ENCODE assay signal across 8 cellular contexts in the genomic region with DNA sequence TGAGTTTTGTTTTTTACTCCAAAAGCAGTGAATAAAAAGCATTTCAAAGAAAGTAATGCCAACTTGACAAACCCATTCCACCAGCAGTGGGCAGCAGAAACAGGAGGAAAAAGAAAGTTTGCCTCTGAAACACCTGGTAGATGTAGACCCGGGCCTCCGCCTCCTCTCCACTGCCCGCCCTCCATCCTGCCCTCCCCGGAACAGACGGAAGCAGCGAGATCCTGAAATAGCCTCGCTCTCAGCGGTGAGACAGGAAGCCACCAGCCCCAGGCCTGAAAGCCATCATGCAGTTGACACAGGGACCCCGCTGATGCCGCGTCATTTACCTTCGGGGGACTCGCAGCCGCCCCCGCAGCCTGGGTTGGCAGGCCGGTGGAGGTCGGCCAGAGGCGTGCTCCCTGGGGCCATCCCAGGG.
DNase-seq lines count a peak whose midpoint lies in the region; ATAC-seq and TF ChIP-seq lines count a peak whose summit lies in the region.

No MANE protein-coding gene starts in this region.

- peaks cover 22% of the 10 kb centered on the region for H3K4me1 Mint-ChIP-seq in activated T-cell treated with anti-CD3 and anti-CD28 coated beads, Interleukin-2, amount 50 U/mL, for 4 hours (ENCODE audit: low read depth)

- peak overlapping the region; percentile 67 for H3K4me3 Mint-ChIP-seq in activated T-cell treated with anti-CD3 and anti-CD28 coated beads, Interleukin-2, amount 50 U/mL, for 4 hours

- H3K36me3 ChIP-seq in iPS-20b (ENCODE audit: insufficient read depth, low read depth, low read length) (no peaks in the 10 kb centered on the region), prostate gland (no peaks in the 10 kb centered on the region)

- TF ChIP-seq CTCF in NB4 (IDR thresholded peaks at IDR 0.05; ENCODE audit: low read depth, low read length), result no peak
- TF ChIP-seq CTCF in prostate gland (IDR thresholded peaks at IDR 0.05), result no peak

- H3K36me3 Mint-ChIP-seq in activated T-cell treated with anti-CD3 and anti-CD28 coated beads, Interleukin-2, amount 50 U/mL, for 4 hours (ENCODE audit: insufficient read depth), result no peaks in the 10 kb centered on the region

- H3K9me3 ChIP-seq in iPS-20b (ENCODE audit: insufficient read depth, low read depth, low read length) (no peaks in the 10 kb centered on the region), prostate gland (no peaks in the 10 kb centered on the region)

- no peak for TF ChIP-seq POLR2A in NB4 (IDR thresholded peaks at IDR 0.05; ENCODE audit: extremely low read depth, insufficient read length)
- no peak for TF ChIP-seq POLR2A in prostate gland (IDR thresholded peaks at IDR 0.05)

- WGBS in prostate gland, result 17% methylated on average over 18 of the region's 18 CpGs

- no peaks in the 10 kb centered on the region for H3K27me3 Mint-ChIP-seq in activated T-cell treated with anti-CD3 and anti-CD28 coated beads, Interleukin-2, amount 50 U/mL, for 4 hours (ENCODE audit: low read depth)

- H3K9me3 Mint-ChIP-seq in activated T-cell treated with anti-CD3 and anti-CD28 coated beads, Interleukin-2, amount 50 U/mL, for 4 hours, result no peaks in the 10 kb centered on the region

- H3K4me3 ChIP-seq in NB4 (ENCODE audit: low read depth, low read length) (no peak overlapping the region), iPS-20b (ENCODE audit: low read length) (peak overlapping the region; percentile 24; the same call in 1 of the 2 replicates), prostate gland (no peak overlapping the region)

- no peak overlapping the region for H3K27ac ChIP-seq in iPS-20b (ENCODE audit: low read length)
- no peak overlapping the region for H3K27ac ChIP-seq in prostate gland

- H3K9ac ChIP-seq in iPS-20b (ENCODE audit: low read depth, low read length), result peak overlapping the region; percentile 21; the same call in 1 of the 2 replicates

- intact Hi-C loops in prostate gland (cut with DNase I), result no loop called here

- H3K4me1 ChIP-seq in iPS-20b (ENCODE audit: insufficient read depth, low read length), result peaks cover 26% of the 10 kb centered on the region
- no peaks in the 10 kb centered on the region for H3K4me1 ChIP-seq in prostate gland (replicated peaks)

- H3K27me3 ChIP-seq in iPS-20b (ENCODE audit: insufficient read depth, low read length) (peaks cover 6% of the 10 kb centered on the region; the same call in 1 of the 2 replicates), prostate gland (replicated peaks; ENCODE audit: insufficient read depth) (no peaks in the 10 kb centered on the region)

- peak; percentile 36 for DNase-seq in NB4 (ENCODE audit: low read depth)
- peak; percentile 49 for DNase-seq in activated T-cell treated with anti-CD3 and anti-CD28 coated beads, Interleukin-2, amount 50 U/mL, for 4 hours
- peak; percentile 16 to 22 for DNase-seq in stimulated activated CD8-positive, alpha-beta memory T cell treated with anti-CD3 and anti-CD28 coated beads, Interleukin-15, amount 100 ng/mL, for 4 hours (ENCODE audit: low read depth in 2 of 2)
- no peak for DNase-seq in prostate gland (ENCODE audit: low spot score)
- DNase-seq in HCEC 1CT, result no peak

- ATAC-seq in GM18498 (IDR thresholded peaks at IDR 0.05; ENCODE audit: unreplicated experiment) (peak; percentile 99), GM21825 (IDR thresholded peaks at IDR 0.05; ENCODE audit: unreplicated experiment) (peak; percentile 99)
- peak; percentile 80 to 91 for ATAC-seq in activated T-cell treated with anti-CD3 and anti-CD28 coated beads, Interleukin-2, amount 50 U/mL, for 4 hours

Comparison
In these comparisons a context has a peak if more than half of its experiments do, and no peak if none do; other contexts are left out.
1. DNase-seq: peak in NB4 (single experiment), activated T-cell treated with anti-CD3 and anti-CD28 coated beads, Interleukin-2, amount 50 U/mL, for 4 hours (single experiment) and stimulated activated CD8-positive, alpha-beta memory T cell treated with anti-CD3 and anti-CD28 coated beads, Interleukin-15, amount 100 ng/mL, for 4 hours (2 of 2); none in prostate gland (single experiment) and HCEC 1CT (single experiment).
2. Peak in every context shown above with its lines, with median percentiles within 50 percentile points of each other: ATAC-seq.